In genomic region chr16:84530590-84530989, GRCh38 we compare ENCODE assay signal across 18 cellular contexts. TPM values are rescaled to one million over a fixed set of nuclear protein-coding genes. Genes with fewer than 3 reads are reported as not detected.
A peak's percentile ranks its signal among the peaks of the same experiment; 100 is the strongest.
DNase-seq lines count a peak whose midpoint lies in the region; ATAC-seq, FAIRE-seq and TF ChIP-seq lines count a peak whose summit lies in the region.
"Had no signal": no experiment of that assay in that cellular context is flagged by ENCODE, and none has a peak within 500 bp of the region (broad histone marks: within the 10 kb centered on the region; RNA-seq: fewer than 3 reads in every experiment).

No MANE protein-coding gene starts in this region.

- no peaks in the 10 kb centered on the region for H4K20me1 ChIP-seq in HepG2 (ENCODE audit: insufficient read depth, low read length)

- H3K4me1 Mint-ChIP-seq in neural crest cell, result peaks cover 58% of the 10 kb centered on the region

- POLR2A ChIA-PET in HepG2 (lab: Yijun Ruan, JAX), result no interaction called here

- no peak for TF ChIP-seq RAD21 in HepG2 (CRISPR knock-in tag; IDR thresholded peaks at IDR 0.05)

- no peak overlapping the region for H3K4me3 Mint-ChIP-seq in neural crest cell
- H3K4me3 Mint-ChIP-seq: B cell; CD4-positive, CD25-positive, alpha-beta regulatory T cell; CD8-positive, alpha-beta memory T cell had no signal

- H3K36me3 ChIP-seq in HepG2 (replicated peaks in 1 of 2; ENCODE audit: control insufficient read depth in 1 of 2, insufficient read depth in 2 of 2, low read length in 2 of 2) (no peaks in the 10 kb centered on the region), right lobe of liver (no peaks in the 10 kb centered on the region), SJSA1 (no peaks in the 10 kb centered on the region)
- H3K36me3 ChIP-seq: HAP-1 had no signal

- no TSS peak for BruUV-seq in HepG2 (replicated peaks; lab: Mats Ljungman, UMichigan)

- H3K9me3 Mint-ChIP-seq in neural crest cell, result peaks cover 11% of the 10 kb centered on the region

- TF ChIP-seq EP300 in HepG2 (IDR thresholded peaks at IDR 0.05; ENCODE audit: low read depth in 2 of 2, low read length in 2 of 2), result no peak
- no peak for TF ChIP-seq EP300 in HepG2 (CRISPR knock-in tag; IDR thresholded peaks at IDR 0.05; ENCODE audit: borderline replicate concordance)

- H2AFZ ChIP-seq in HepG2 (ENCODE audit: low read length), result no peak overlapping the region

- H3K4me3 ChIP-seq in HepG2 (replicated peaks in 1 of 3; ENCODE audit: insufficient read depth in 1 of 3, low read depth in 2 of 3, low read length in 3 of 3), result no peak overlapping the region
- H3K4me3 ChIP-seq in right lobe of liver, result no peak overlapping the region
- no peak overlapping the region for H3K4me3 ChIP-seq in SJSA1
- H3K4me3 ChIP-seq: HAP-1 had no signal

- WGBS in HepG2 (ENCODE audit: low lambda C conversion rate), result 53% methylated on average over 5 of the region's 5 CpGs
- 0% methylated on average over 1 of the region's 5 CpGs for WGBS in right lobe of liver (ENCODE audit: insufficient coverage, low coverage, low lambda C conversion rate, missing lambda C conversion rate)

- H3K9ac ChIP-seq in HepG2 (ENCODE audit: insufficient read depth, low read depth, low read length), result no peak overlapping the region

- peaks cover 12% of the 10 kb centered on the region for H3K36me3 Mint-ChIP-seq in neural crest cell (ENCODE audit: low read depth)

- in situ Hi-C loops in HepG2 (cut with HindIII; ENCODE audit: extremely low pct_ligation_motif_present, low pct_unique_long_range_greater_than_20kb), result no loop called here

- TF ChIP-seq POLR2A in HepG2 (IDR thresholded peaks at IDR 0.05; ENCODE audit: insufficient read depth in 1 of 2, low read depth in 2 of 2, low read length in 2 of 2) (no peak), right lobe of liver (IDR thresholded peaks at IDR 0.05) (no peak)

- no peak for TF ChIP-seq CTCF in HepG2 (CRISPR knock-in tag; IDR thresholded peaks at IDR 0.05)
- no peak for TF ChIP-seq CTCF in right lobe of liver (IDR thresholded peaks at IDR 0.05)
- no peak for TF ChIP-seq CTCF in neural crest cell (conservative IDR thresholded peaks at IDR 0.05)

- no peak overlapping the region for H3K27ac ChIP-seq in HepG2 (ENCODE audit: extremely low read length, insufficient read depth, low read length)
- H3K27ac ChIP-seq in right lobe of liver, result no peak overlapping the region
- peak overlapping the region; percentile 64 for H3K27ac ChIP-seq in SJSA1
- H3K27ac ChIP-seq: HL-60 had no signal

- no peak for FAIRE-seq in HepG2 (lab: Jason Lieb, UNC)
- FAIRE-seq: D721Med, G401.6, GM12891, GM19239 had no signal

- H3K27ac Mint-ChIP-seq in neural crest cell (ENCODE audit: unreplicated experiment), result peak overlapping the region; percentile 78
- H3K27ac Mint-ChIP-seq: B cell; CD8-positive, alpha-beta memory T cell had no signal

- ATAC-seq in HepG2 (no peak), right lobe of liver (no peak)

- H3K9me3 ChIP-seq in HepG2 (ENCODE audit: low read length), result no peaks in the 10 kb centered on the region
- no peaks in the 10 kb centered on the region for H3K9me3 ChIP-seq in right lobe of liver
- peaks cover 6% of the 10 kb centered on the region; the same call in 1 of the 2 replicates for H3K9me3 ChIP-seq in SJSA1 (replicated peaks)
- H3K9me3 ChIP-seq: HAP-1 had no signal

- no peaks in the 10 kb centered on the region for H3K79me2 ChIP-seq in HepG2 (ENCODE audit: insufficient read depth, low read length)

- H3K4me1 ChIP-seq in HepG2 (ENCODE audit: insufficient read depth, low read length) (peaks cover 8% of the 10 kb centered on the region), right lobe of liver (no peaks in the 10 kb centered on the region), SJSA1 (replicated peaks) (peaks cover 46% of the 10 kb centered on the region)

- CTCF ChIA-PET in HepG2 (lab: Yijun Ruan, JAX; ENCODE audit: low intra/inter-chr PET ratio, low total read pairs), result no interaction called here

- no peak overlapping the region for H3K4me2 ChIP-seq in HepG2 (ENCODE audit: low read depth, low read length)

- intact Hi-C loops in HepG2 (cut with micrococcal nuclease; ENCODE audit: unreplicated experiment) (no loop called here), right lobe of liver (cut with DNase I) (no loop called here)

- H3K27me3 ChIP-seq in HepG2 (ENCODE audit: control insufficient read depth in 1 of 2, insufficient read depth in 2 of 2, low read length in 2 of 2) (peaks cover 0 to 3% of the 10 kb centered on the region in 2 experiments; a peak in 2 of 5 replicates), right lobe of liver (no peaks in the 10 kb centered on the region), SJSA1 (replicated peaks) (no peaks in the 10 kb centered on the region)

- H3K27me3 Mint-ChIP-seq in neural crest cell (ENCODE audit: low read depth), result no peaks in the 10 kb centered on the region
- H3K27me3 Mint-ChIP-seq: CD4-positive, CD25-positive, alpha-beta regulatory T cell had no signal

- no peak for DNase-seq in HepG2 (ENCODE audit: low spot score)
- no peak for DNase-seq in right lobe of liver
- DNase-seq in SJSA1 (ENCODE audit: low read depth in 1 of 2, low spot score in 2 of 2), result no peak
- no peak for DNase-seq in neural crest cell (ENCODE audit: low read depth, low spot score)
- DNase-seq in SIG-M5 treated with dmso at 0.1 percent for 504 hours (lab: John Stamatoyannopoulos, UW; ENCODE audit: unreplicated experiment), result no peak
- no peak for DNase-seq in iPS-NIHi11 (ENCODE audit: low spot score)
- no peak for DNase-seq in activated naive CD4-positive, alpha-beta T cell treated with anti-CD3 and anti-CD28 coated beads, Interleukin-2, amount 50 U/mL, for 16 hours
- DNase-seq: C1 segment of cervical spinal cord; CD4-positive, CD25-positive, alpha-beta regulatory T cell; CD8-positive, alpha-beta memory T cell; COR-L47 had no signal

TF ChIP-seq in HepG2, 621 proteins besides CTCF, POLR2A, EP300 and RAD21:
- no peak for TF ChIP-seq SMAD1 (CRISPR knock-in tag; IDR thresholded peaks at IDR 0.05; ENCODE audit: borderline replicate concordance, low read depth)
- TF ChIP-seq ZNF629 (CRISPR knock-in tag; conservative IDR thresholded peaks at IDR 0.05), result peak; percentile 71

RNA-seq across cellular contexts. Expression of gene MEAK7, which starts 26.1 kb away (rescaled TPM):
- total RNA-seq in HepG2 (2016; rRNA removed; fragmentation: Illumina TruSeq; extraction: Trizol) (14.7 and 17.4 TPM in 2 replicates), right lobe of liver (1 to 10 TPM; 2.9 to 5.2 (median 3.4) TPM), neural crest cell (29.5 and 30.8 TPM in 2 replicates)
- total RNA-seq in HepG2 (2016; cell fraction: cytosol; rRNA removed; fragmentation: Illumina TruSeq; extraction: Trizol; ENCODE audit: low read depth), result 1.0 and 1.5 TPM in 2 replicates
- total RNA-seq in HepG2 (2016; cell fraction: insoluble cytoplasmic fraction; rRNA removed; fragmentation: Illumina TruSeq; extraction: Trizol), result 14.3 and 19.5 TPM in 2 replicates
- 3.8 and 4.1 TPM in 2 replicates for total RNA-seq in HepG2 (2016; cell fraction: membrane; rRNA removed; fragmentation: Illumina TruSeq; extraction: Trizol)
- 13.9 and 16.3 TPM in 2 replicates for total RNA-seq in HepG2 (2016; cell fraction: nucleus; rRNA removed; fragmentation: Illumina TruSeq; extraction: Trizol)
- 11.8 and 12.0 TPM in 2 replicates for polyA plus RNA-seq in HepG2 (2011; rRNA removed)
- 10.9 and 11.8 TPM in 2 replicates for polyA plus RNA-seq in HepG2 (2011; cell fraction: cytosol; rRNA removed)
- 13.6 and 14.0 TPM in 2 replicates for polyA plus RNA-seq in HepG2 (2011; cell fraction: nucleus; rRNA removed)
- polyA plus RNA-seq in HepG2 (2012), result 6.9 and 8.1 TPM in 2 replicates
- polyA plus RNA-seq in HepG2 (2016; cell fraction: cytosol; fragmentation: Illumina TruSeq; extraction: Trizol; ENCODE audit: low read depth), result 0.46 and 0.59 TPM in 2 replicates
- polyA plus RNA-seq in HepG2 (2016; cell fraction: insoluble cytoplasmic fraction; fragmentation: Illumina TruSeq; extraction: Trizol; ENCODE audit: low read depth), result 10.6 and 11.4 TPM in 2 replicates
- 1.5 and 1.9 TPM in 2 replicates for polyA plus RNA-seq in HepG2 (2016; cell fraction: membrane; fragmentation: Illumina TruSeq; extraction: Trizol; ENCODE audit: low read depth)
- polyA plus RNA-seq in HepG2 (2016; cell fraction: nucleus; fragmentation: Illumina TruSeq; extraction: Trizol; ENCODE audit: insufficient read depth, low read depth), result 9.0 and 10.6 TPM in 2 replicates
- polyA minus RNA-seq in HepG2 (2011; rRNA and poly(A)+ RNA removed; ENCODE audit: low replicate concordance), result 20.4 and 30.6 TPM in 2 replicates
- polyA minus RNA-seq in HepG2 (2011; cell fraction: cytosol; rRNA and poly(A)+ RNA removed), result 7.9 and 10.9 TPM in 2 replicates
- 17.6 and 19.1 TPM in 2 replicates for polyA minus RNA-seq in HepG2 (2011; cell fraction: nucleus; rRNA and poly(A)+ RNA removed)
- total RNA-seq in SJSA1 (2014; rRNA removed; shearing (Covaris generic)), result 8.2 and 8.4 TPM in 2 replicates
